Comparison of ENCODE assay signal across 25 cellular contexts in genomic region chr15:79990280-79990996, GRCh38. TPM values are rescaled to one million over a fixed set of nuclear protein-coding genes. Genes with fewer than 3 reads are reported as not detected.
DNase-seq lines count a peak whose midpoint lies in the region; ATAC-seq, FAIRE-seq and TF ChIP-seq lines count a peak whose summit lies in the region.
"Had no signal": no experiment of that assay in that cellular context is flagged by ENCODE, and none has a peak within 500 bp of the region (broad histone marks: within the 10 kb centered on the region; RNA-seq: fewer than 3 reads in every experiment).

No MANE protein-coding gene starts in this region.

- TF ChIP-seq RAD21 in K562 (CRISPR knock-in tag; conservative IDR thresholded peaks at IDR 0.05 in 1 of 2, IDR thresholded peaks at IDR 0.05 in 1 of 2) = no peak

- no peak for TF ChIP-seq EP300 in K562 (IDR thresholded peaks at IDR 0.05; ENCODE audit: low read length)
- TF ChIP-seq EP300 in upper lobe of left lung (IDR thresholded peaks at IDR 0.05) = no peak

- in situ Hi-C loops in K562 (cut with MboI) = loop anchor here (5.0 kb wide), 1 partner anchor 88 kb away; no protein-coding TSS in a partner anchor

- H3K9me1 ChIP-seq in K562 (ENCODE audit: control insufficient read depth, insufficient read depth, low read length) = no peaks in the 10 kb centered on the region

- H3K9ac ChIP-seq in K562 (ENCODE audit: insufficient read depth in 1 of 2, low read depth in 2 of 2, low read length in 2 of 2) = no peak overlapping the region
- H3K9ac ChIP-seq: KMS-11 had no signal

- FAIRE-seq in K562 (lab: Jason Lieb, UNC) = no peak
- FAIRE-seq: GM18507 had no signal

- H3K27ac ChIP-seq in HL-60 (replicated peaks) (peak overlapping the region; percentile 65), K562 (ENCODE audit: extremely low read depth, low read depth, low read length) (no peak overlapping the region), osteoblast (ENCODE audit: low read depth, low read length) (no peak overlapping the region), upper lobe of left lung (peak overlapping the region in 3 of 4 donors; percentile 4 to 58 (median 35))
- H3K27ac ChIP-seq: KMS-11, RWPE1 had no signal

- no peaks in the 10 kb centered on the region for H3K27me3 ChIP-seq in HL-60 (ENCODE audit: insufficient read depth, poor library complexity, severe bottlenecking)
- no peaks in the 10 kb centered on the region; a peak in 1 of 5 replicates for H3K27me3 ChIP-seq in K562 (ENCODE audit: control insufficient read depth in 2 of 2, insufficient read depth in 2 of 2, low read length in 2 of 2)
- H3K27me3 ChIP-seq in osteoblast (ENCODE audit: insufficient read depth, low read length) = no peaks in the 10 kb centered on the region
- H3K27me3 ChIP-seq in upper lobe of left lung = no peaks in the 10 kb centered on the region
- H3K27me3 ChIP-seq in H7 (ENCODE audit: control insufficient read depth, insufficient read depth, low read length) = no peaks in the 10 kb centered on the region

- CTCF ChIA-PET in K562 (lab: Yijun Ruan, JAX; ENCODE audit: low intra/inter-chr PET ratio) = no interaction called here

- H3K4me1 ChIP-seq in K562 (replicated peaks in 1 of 2; ENCODE audit: control insufficient read depth in 2 of 2, insufficient read depth in 2 of 2, low read length in 2 of 2) = no peaks in the 10 kb centered on the region; a peak in 2 of 5 replicates
- H3K4me1 ChIP-seq in osteoblast (ENCODE audit: insufficient read depth, low read length) = no peaks in the 10 kb centered on the region
- peaks cover 0 to 9% (median 0%) of the 10 kb centered on the region in 4 donors for H3K4me1 ChIP-seq in upper lobe of left lung

- TF ChIP-seq POLR2A in K562 (conservative IDR thresholded peaks at IDR 0.05) (no peak), upper lobe of left lung (IDR thresholded peaks at IDR 0.05) (no peak)

- intact Hi-C loops in K562 (cut with micrococcal nuclease) = loop anchor here (5.0 to 10.0 kb wide), 2 partner anchors 68 to 606 kb away; no protein-coding TSS in a partner anchor

- no peaks in the 10 kb centered on the region for H3K36me3 ChIP-seq in K562 (ENCODE audit: control insufficient read depth, insufficient read depth, low read length)
- no peaks in the 10 kb centered on the region for H3K36me3 ChIP-seq in osteoblast (ENCODE audit: insufficient read depth, low read length)
- no peaks in the 10 kb centered on the region for H3K36me3 ChIP-seq in upper lobe of left lung
- H3K36me3 ChIP-seq in H7 (replicated peaks; ENCODE audit: control insufficient read depth, insufficient read depth, low read length) = no peaks in the 10 kb centered on the region

- no peaks in the 10 kb centered on the region for H3K79me2 ChIP-seq in K562 (ENCODE audit: control insufficient read depth, insufficient read depth, low read length)
- no peaks in the 10 kb centered on the region for H3K79me2 ChIP-seq in osteoblast (ENCODE audit: insufficient read depth, low read length)

- H2AFZ ChIP-seq in K562 (ENCODE audit: low read depth, low read length) (no peak overlapping the region), osteoblast (ENCODE audit: low read length) (no peak overlapping the region)

- WGBS in K562 (ENCODE audit: insufficient coverage, low coverage, missing lambda C conversion rate) = 33% methylated on average over 8 of the region's 8 CpGs
- WGBS in upper lobe of left lung, 2 donors = 68 to 86% methylated on average over 5 to 8 of the region's 8 CpGs

- no peak for TF ChIP-seq CTCF in HL-60 (IDR thresholded peaks at IDR 0.05; ENCODE audit: insufficient read depth, low read length)
- no peak for TF ChIP-seq CTCF in K562 (IDR thresholded peaks at IDR 0.05 in 2 of 3, conservative IDR thresholded peaks at IDR 0.05 in 1 of 3; ENCODE audit: insufficient read depth in 2 of 3, low read depth in 1 of 3, low read length in 3 of 3)
- TF ChIP-seq CTCF in osteoblast (IDR thresholded peaks at IDR 0.05; ENCODE audit: extremely low read depth, low read depth, low read length) = no peak
- no peak for TF ChIP-seq CTCF in upper lobe of left lung (IDR thresholded peaks at IDR 0.05)

- DNase-seq in HL-60 (ENCODE audit: low read depth in 1 of 2, low spot score in 1 of 2) = no peak
- DNase-seq in K562 (ENCODE audit: extremely low read depth in 1 of 4, low spot score in 3 of 4) = no peak
- peak; percentile 41 for DNase-seq in osteoblast (ENCODE audit: insufficient read length, low spot score, missing footprints)
- DNase-seq in upper lobe of left lung = no peak
- DNase-seq in LoVo (ENCODE audit: low spot score) = no peak
- no peak for DNase-seq in H7
- DNase-seq: C1 segment of cervical spinal cord; CD8-positive, alpha-beta T cell; DMS79 treated with DMSO at 0.1 percent for 48 hours; NCI-H1092; NCI-H1436; NCI-H187; NCI-H2081 treated with DMSO at 0.1 percent for 48 hours; NCI-H2171; NCI-H510A; NCI-H69; SHP77 had no signal

- H3K4me2 ChIP-seq in K562 (ENCODE audit: insufficient read depth, low read length) (no peak overlapping the region), osteoblast (ENCODE audit: insufficient read depth, low read length) (no peak overlapping the region)
- H3K4me2 ChIP-seq: KMS-11 had no signal

- POLR2A ChIA-PET in K562 (lab: Yijun Ruan, JAX) = interaction anchor here (1.0 kb wide), 1 partner anchor 23 kb away, joined by 3 read pairs; no protein-coding TSS in a partner anchor

- no peak for ATAC-seq in K562
- ATAC-seq in upper lobe of left lung (ENCODE audit: low FRiP score in 2 of 2) = no peak
- ATAC-seq in GM18907 (IDR thresholded peaks at IDR 0.05; ENCODE audit: unreplicated experiment) = no peak
- no peak for ATAC-seq in GM21529 (IDR thresholded peaks at IDR 0.05; ENCODE audit: unreplicated experiment)
- ATAC-seq: CD8-positive, alpha-beta T cell; Panc1 had no signal

- BruUV-seq in K562 (replicated peaks; lab: Mats Ljungman, UMichigan) = no TSS peak

- H3K4me3 ChIP-seq in HL-60 (replicated peaks; ENCODE audit: insufficient read depth, low read length) (no peak overlapping the region), K562 (no peak overlapping the region), osteoblast (ENCODE audit: insufficient read depth, low read length) (no peak overlapping the region), upper lobe of left lung (no peak overlapping the region), H7 (ENCODE audit: insufficient read depth, low read depth, low read length) (no peak overlapping the region)

- H3K9me3 ChIP-seq in K562 (replicated peaks; ENCODE audit: control insufficient read depth, insufficient read depth, low read depth, low read length) (no peaks in the 10 kb centered on the region), osteoblast (ENCODE audit: low read depth, low read length) (no peaks in the 10 kb centered on the region), upper lobe of left lung (no peaks in the 10 kb centered on the region)

- H4K20me1 ChIP-seq in K562 (replicated peaks; ENCODE audit: control insufficient read depth, insufficient read depth, low read length) (no peaks in the 10 kb centered on the region), osteoblast (ENCODE audit: insufficient read depth, low read length) (no peaks in the 10 kb centered on the region)

TF ChIP-seq in K562, 482 proteins besides CTCF, POLR2A, EP300 and RAD21 (continues in another document):
- TF ChIP-seq XRCC4 (IDR thresholded peaks at IDR 0.05; ENCODE audit: extremely low read depth, insufficient read depth, insufficient read length) (no peak), NR2C1 (IDR thresholded peaks at IDR 0.05) (no peak), NR2C1 (tag; IDR thresholded peaks at IDR 0.05) (no peak)

RNA-seq across cellular contexts. Expression of gene BCL2A1, which starts 19.4 kb away (rescaled TPM):
- not detected in 2 replicates for total RNA-seq in K562 (2011; cell fraction: chromatin; rRNA removed; ENCODE audit: low replicate concordance)
- not detected in 2 replicates for total RNA-seq in K562 (2011; cell fraction: nucleolus; rRNA removed)
- total RNA-seq in K562 (2011; cell fraction: nucleoplasm; rRNA removed) = not detected in 2 replicates
- total RNA-seq in K562 (2014; rRNA removed) = 0.27 TPM in 1 of 2 replicates, not detected in the other
- not detected in 2 replicates for total RNA-seq in K562 (2014; rRNA removed; fragmentation: Illumina TruSeq; extraction: Trizol)
- 0.26 and 1.2 TPM in 2 replicates for total RNA-seq in K562 (2015; rRNA removed; fragmentation: Illumina TruSeq; extraction: Trizol)
- 0.54 TPM in 1 of 2 replicates, not detected in the other for total RNA-seq in K562 (2021)
- 0.09 TPM in 1 of 2 replicates, not detected in the other for polyA plus RNA-seq in K562 (2011; rRNA removed)
- not detected in 2 replicates for polyA plus RNA-seq in K562 (2011; cell fraction: cytosol; rRNA removed)
- polyA plus RNA-seq in K562 (2011; cell fraction: nucleus; rRNA removed) = not detected in 2 replicates
- polyA plus RNA-seq in K562 (2012) = 0.44 and 0.87 TPM in 2 replicates
- polyA plus RNA-seq in K562 (2014; fragmentation: Illumina TruSeq; extraction: Trizol) = 0.26 TPM in 1 of 2 replicates, not detected in the other
- under 1 TPM; 0.15 to 0.25 TPM for polyA plus RNA-seq in K562 (2014; fragmentation: Nextera tagmentation; extraction: Ambion mirVana)
- 0.11 and 0.66 TPM in 2 replicates for polyA plus RNA-seq in K562 (2014; rRNA removed)
- polyA minus RNA-seq in K562 (2011; rRNA and poly(A)+ RNA removed) = not detected in 2 replicates
- not detected in 2 replicates for polyA minus RNA-seq in K562 (2011; cell fraction: cytosol; rRNA and poly(A)+ RNA removed)
- not detected in 2 replicates for polyA minus RNA-seq in K562 (2011; cell fraction: nucleus; rRNA and poly(A)+ RNA removed)
- total RNA-seq in osteoblast = 0.29 TPM in 1 of 2 replicates, not detected in the other
- 10 to 100 TPM; 11.5 to 81.9 (median 43.7) TPM for total RNA-seq in upper lobe of left lung
- not detected in 2 replicates for total RNA-seq in H7 (2014; rRNA removed; shearing (Covaris generic))
- total RNA-seq: A673, H4 had no signal

Comparison
In these comparisons a context has a peak if more than half of its experiments do, and no peak if none do; other contexts are left out.
1. H3K27ac ChIP-seq: peak in HL-60 (single experiment) and upper lobe of left lung (3 of 4); none in K562 (single experiment) and osteoblast (single experiment).